13 cellular contexts compared by ENCODE assay signal in genomic region chr9:97307500-97308163, GRCh38. TPM values are rescaled to one million over a fixed set of nuclear protein-coding genes. Genes with fewer than 3 reads are reported as not detected.
DNase-seq lines count a peak whose midpoint lies in the region; ATAC-seq and TF ChIP-seq lines count a peak whose summit lies in the region.
"Had no signal": no experiment of that assay in that cellular context is flagged by ENCODE, and none has a peak within 500 bp of the region (broad histone marks: within the 10 kb centered on the region; RNA-seq: fewer than 3 reads in every experiment).

CCDC180 (plus strand) TSS chr9:97307659; CDS start chr9:97308064, 405 bp downstream.

- POLR2A ChIA-PET in WTC11 (lab: Charles Lee), result interaction anchor here (1.4 kb wide), 1 partner anchor 10 kb away, joined by 3 read pairs; no protein-coding TSS in a partner anchor

- peak within 1 kb of the TSS in 1 of 2 donors; percentile 6 for H3K27ac ChIP-seq in tibial artery
- H3K27ac ChIP-seq: cardiac muscle cell, Peyer's patch had no signal

- peaks cover 0 to 36% (median 10%) of the 10 kb centered on the region in 3 donors for H3K36me3 ChIP-seq in tibial artery
- H3K36me3 ChIP-seq: cardiac muscle cell had no signal

- no peaks in the 10 kb centered on the region for H3K9me3 ChIP-seq in tibial artery
- H3K9me3 ChIP-seq: Peyer's patch had no signal

- peak within 1 kb of the TSS; percentile 2 to 21 for H3K4me3 ChIP-seq in tibial artery
- H3K4me3 ChIP-seq: cardiac muscle cell had no signal

- H3K27ac Mint-ChIP-seq in WTC11, result peak within 1 kb of the TSS; percentile 93
- H3K27ac Mint-ChIP-seq in activated T-cell treated with anti-CD3 and anti-CD28 coated beads, Interleukin-2, amount 50 U/mL, for 72 hours, result no peak within 1 kb of the TSS

- DNase-seq in WTC11 (ENCODE audit: low spot score) (peak; percentile 45), fibroblast of peridontal ligament (ENCODE audit: extremely low read depth) (peak; percentile 43), mucosa of gallbladder (ENCODE audit: low spot score) (peak; percentile 14), tibial artery (peak; percentile 52 to 67), putamen (ENCODE audit: low spot score) (no peak)
- no peak for DNase-seq in activated T-cell treated with anti-CD3 and anti-CD28 coated beads, Interleukin-2, amount 50 U/mL, for 72 hours
- DNase-seq: activated CD4-positive, alpha-beta T cell treated with anti-CD3 and anti-CD28 coated beads, Interleukin-2, amount 50 U/mL, for 1 hour; GF-D8; NCI-H1048 had no signal

- H3K27me3 ChIP-seq in tibial artery, result no peaks in the 10 kb centered on the region
- H3K27me3 ChIP-seq: cardiac muscle cell, Peyer's patch had no signal

- intact Hi-C loops in tibial artery (cut with DNase I; ENCODE audit: low total_unique reads), result no loop called here

- TF ChIP-seq CTCF in WTC11 (IDR thresholded peaks at IDR 0.05), result no peak
- no peak for TF ChIP-seq CTCF in tibial artery (IDR thresholded peaks at IDR 0.05)

- peaks cover 15% of the 10 kb centered on the region for H3K4me1 Mint-ChIP-seq in WTC11
- H3K4me1 Mint-ChIP-seq in activated T-cell treated with anti-CD3 and anti-CD28 coated beads, Interleukin-2, amount 50 U/mL, for 72 hours (ENCODE audit: low read depth), result no peaks in the 10 kb centered on the region

- peaks cover 13% of the 10 kb centered on the region for H3K9me3 Mint-ChIP-seq in WTC11
- H3K9me3 Mint-ChIP-seq in activated T-cell treated with anti-CD3 and anti-CD28 coated beads, Interleukin-2, amount 50 U/mL, for 72 hours, result peaks cover 0 to 2% of the 10 kb centered on the region in 2 donors

- H3K4me1 ChIP-seq in tibial artery, result peaks cover 0 to 12% (median 9%) of the 10 kb centered on the region in 4 donors

- no peak for ATAC-seq in WTC11
- no peak for ATAC-seq in activated T-cell treated with anti-CD3 and anti-CD28 coated beads, Interleukin-2, amount 50 U/mL, for 72 hours (replicated peaks in 1 of 2)
- no peak for ATAC-seq in GM21447 (IDR thresholded peaks at IDR 0.05; ENCODE audit: unreplicated experiment)
- ATAC-seq in GM21367 (IDR thresholded peaks at IDR 0.05; ENCODE audit: unreplicated experiment), result no peak

- peak within 1 kb of the TSS; percentile 62 for H3K4me3 Mint-ChIP-seq in WTC11
- H3K4me3 Mint-ChIP-seq in activated T-cell treated with anti-CD3 and anti-CD28 coated beads, Interleukin-2, amount 50 U/mL, for 72 hours, result no peak within 1 kb of the TSS

- no peaks in the 10 kb centered on the region; the same call in 1 of the 2 replicates for H3K36me3 Mint-ChIP-seq in WTC11
- H3K36me3 Mint-ChIP-seq in activated T-cell treated with anti-CD3 and anti-CD28 coated beads, Interleukin-2, amount 50 U/mL, for 72 hours (ENCODE audit: insufficient read depth in 2 of 2), result peaks cover 0 to 1% of the 10 kb centered on the region in 2 donors

- H3K27me3 Mint-ChIP-seq in WTC11 (ENCODE audit: low read depth), result no peaks in the 10 kb centered on the region; the same call in none of the 2 replicates
- peaks cover 7% of the 10 kb centered on the region for H3K27me3 Mint-ChIP-seq in activated T-cell treated with anti-CD3 and anti-CD28 coated beads, Interleukin-2, amount 50 U/mL, for 72 hours (ENCODE audit: low read depth)

- CTCF ChIA-PET in WTC11 (lab: Charles Lee), result interaction anchor here (0.6 to 1.4 kb wide), 6 partner anchors 8 to 451 kb away, joined by 3 to 5 read pairs (median 4); partner anchors contain the start of gene TSTD2

TF ChIP-seq in WTC11, 78 proteins besides CTCF, POLR2A, EP300 and RAD21:
- TF ChIP-seq ZNF121 (CRISPR knock-in tag; IDR thresholded peaks at IDR 0.05) (no peak), ZNF416 (CRISPR knock-in tag; IDR thresholded peaks at IDR 0.05) (no peak), PREB (CRISPR knock-in tag; IDR thresholded peaks at IDR 0.05; ENCODE audit: borderline replicate concordance) (no peak), SP1 (CRISPR knock-in tag; conservative IDR thresholded peaks at IDR 0.05) (no peak), ZSCAN18 (CRISPR knock-in tag; IDR thresholded peaks at IDR 0.05) (no peak), JAZF1 (CRISPR knock-in tag; IDR thresholded peaks at IDR 0.05) (no peak), GTF2I (CRISPR knock-in tag; conservative IDR thresholded peaks at IDR 0.05) (0 out of 2 replicates have a peak, but pooled peaks have one; percentile 25), ZNF423 (CRISPR knock-in tag; IDR thresholded peaks at IDR 0.05) (no peak), ATF2 (CRISPR knock-in tag; IDR thresholded peaks at IDR 0.05; ENCODE audit: borderline replicate concordance, low read depth) (no peak), AFF4 (CRISPR knock-in tag; IDR thresholded peaks at IDR 0.05; ENCODE audit: borderline replicate concordance) (no peak), E2F5 (CRISPR knock-in tag; IDR thresholded peaks at IDR 0.05) (no peak), ZNF396 (CRISPR knock-in tag; IDR thresholded peaks at IDR 0.05; ENCODE audit: borderline replicate concordance) (no peak), FOXP1 (CRISPR knock-in tag; IDR thresholded peaks at IDR 0.05; ENCODE audit: borderline replicate concordance) (0 out of 2 replicates have a peak, but pooled peaks have one; percentile 40), FOXJ3 (CRISPR knock-in tag; IDR thresholded peaks at IDR 0.05; ENCODE audit: borderline replicate concordance) (no peak), NR2C2 (CRISPR knock-in tag; IDR thresholded peaks at IDR 0.05) (no peak)

RNA-seq across cellular contexts. Expression of gene CCDC180, which starts in this region (rescaled TPM):
- 5.9 to 7.4 TPM (median 6.5 TPM) in 3 replicates for total RNA-seq in WTC11 (2021)
- 4.0 TPM for total RNA-seq in mucosa of gallbladder
- 1 to 10 TPM; 2.5 to 6.2 TPM for total RNA-seq in activated T-cell treated with anti-CD3 and anti-CD28 coated beads, Interleukin-2, amount 50 U/mL, for 72 hours

Comparison
In these comparisons a context has a peak if more than half of its experiments do, and no peak if none do; other contexts are left out.
1. DNase-seq: peak in WTC11 (single experiment), fibroblast of peridontal ligament (single experiment), mucosa of gallbladder (single experiment) and tibial artery (2 of 2); none in activated T-cell treated with anti-CD3 and anti-CD28 coated beads, Interleukin-2, amount 50 U/mL, for 72 hours (0 of 2) and putamen (single experiment).